In the genomic region with DNA sequence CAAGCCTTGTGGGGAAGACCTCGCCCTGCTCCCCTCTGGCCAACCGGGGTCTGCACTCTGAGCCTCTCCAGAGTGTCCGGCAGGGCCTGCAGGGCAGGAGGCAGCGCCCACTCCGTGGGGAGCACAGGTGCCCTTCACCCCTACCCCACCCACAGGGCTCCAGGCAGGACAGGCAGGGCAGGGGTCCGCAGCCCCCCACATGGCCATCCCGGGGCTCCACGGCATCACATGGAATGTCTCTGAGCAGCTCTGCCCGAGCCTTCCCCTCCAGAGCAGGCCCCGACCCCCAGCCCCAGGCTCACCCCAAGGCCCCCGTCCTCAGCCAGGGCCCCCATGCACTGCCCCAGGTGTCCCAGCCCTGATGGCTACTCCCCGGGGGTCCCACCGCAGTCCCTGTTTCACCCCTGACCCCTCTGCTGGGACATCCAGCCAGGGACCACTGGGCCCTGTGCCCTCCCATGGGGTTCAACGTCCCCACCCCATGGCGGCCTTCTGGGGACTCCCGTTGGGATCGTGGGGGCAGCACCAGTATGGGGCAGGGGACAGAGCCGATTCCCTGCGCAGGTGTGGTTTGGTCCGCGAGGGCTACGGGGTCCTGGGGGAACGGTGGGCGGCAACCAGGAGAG, we compare ENCODE assay signal across 14 cellular contexts.
"Had no signal": no experiment of that assay in that cellular context is flagged by ENCODE, and none has a peak within 500 bp of the region (broad histone marks: within the 10 kb centered on the region; RNA-seq: fewer than 3 reads in every experiment).

No MANE protein-coding gene starts in this region.

- DNase-seq: activated CD4-positive, alpha-beta T cell treated with anti-CD3 and anti-CD28 coated beads, Interleukin-2, amount 50 U/mL, for 48 hours; kidney glomerular epithelial cell; lower lobe of right lung; nephron progenitor cell; stimulated activated naive B cell treated with anti-CD40 and anti-IgM and Interleukin-4, amounts not matched to agents 10 μg/mL and 1 μg/mL and 100 μg/mL, for 72 hours; T-helper 1 cell; T1000; transverse colon had no signal

- ATAC-seq: lower lobe of right lung; stimulated activated naive B cell treated with anti-CD40 and anti-IgM and Interleukin-4, amounts not matched to agents 10 μg/mL and 1 μg/mL and 100 μg/mL, for 72 hours had no signal

- H3K4me1 ChIP-seq: adrenal gland, lower lobe of right lung, transverse colon had no signal

- H3K27me3 ChIP-seq: adrenal gland, cardiac muscle cell, ovary had no signal

- H2AFZ ChIP-seq: hepatocyte had no signal

- H3K27ac ChIP-seq: adrenal gland, cardiac muscle cell, hepatocyte, lower lobe of right lung, ovary, SK-N-MC, transverse colon had no signal

- H3K9me3 ChIP-seq: ovary had no signal

- H3K4me3 ChIP-seq: adrenal gland, cardiac muscle cell, hepatocyte, lower lobe of right lung, ovary, SK-N-MC, transverse colon had no signal

- H3K79me2 ChIP-seq: hepatocyte had no signal

- H3K4me2 ChIP-seq: hepatocyte had no signal

- FAIRE-seq: endometrium had no signal

- H3K36me3 ChIP-seq: adrenal gland, cardiac muscle cell, lower lobe of right lung, ovary, transverse colon had no signal
